In genomic region chr1:165563551-165563950, GRCh38 we compare ENCODE assay signal across 39 cellular contexts. TPM values are rescaled to one million over a fixed set of nuclear protein-coding genes. Genes with fewer than 3 reads are reported as not detected.
"Had no signal": no experiment of that assay in that cellular context is flagged by ENCODE, and none has a peak within 500 bp of the region (broad histone marks: within the 10 kb centered on the region; RNA-seq: fewer than 3 reads in every experiment).

No MANE protein-coding gene starts in this region.

- H3K36me3 ChIP-seq: adrenal gland, ascending aorta, brain microvascular endothelial cell, breast epithelium, cardiac muscle cell had no signal

- H3K27ac ChIP-seq: adrenal gland, ascending aorta, body of pancreas, brain microvascular endothelial cell, breast epithelium, cardiac muscle cell had no signal

- DNase-seq: activated effector memory CD4-positive, alpha-beta T cell treated with anti-CD3 and anti-CD28 coated beads, Interleukin-2, amount 50 U/mL, for 16 hours; activated effector memory CD4-positive, alpha-beta T cell treated with Interleukin-2 at 50 U/mL for 16 hours; activated gamma-delta T cell; activated gamma-delta T cell treated with Interleukin-2 at 50 U/mL for 16 hours; activated naive CD4-positive, alpha-beta T cell; activated naive CD4-positive, alpha-beta T cell treated with anti-CD3 and anti-CD28 coated beads for 36 hours; activated naive CD4-positive, alpha-beta T cell treated with anti-CD3 and anti-CD28 coated beads, Interleukin-2, amount 10 ng/mL, durations not matched to agents 7 days and 5 days; activated naive CD4-positive, alpha-beta T cell treated with anti-CD3 and anti-CD28 coated beads, Interleukin-2, amount 50 U/mL, for 16 hours; activated naive CD4-positive, alpha-beta T cell treated with Interleukin-2 at 50 U/mL for 16 hours; activated naive CD8-positive, alpha-beta T cell treated with anti-CD3 and anti-CD28 coated beads for 36 hours; activated naive CD8-positive, alpha-beta T cell treated with anti-CD3 and anti-CD28 coated beads, Interleukin-2, amount 10 ng/mL, durations not matched to agents 7 days and 5 days; activated naive CD8-positive, alpha-beta T cell treated with anti-CD3 and anti-CD28 coated beads, Interleukin-2, amount 50 U/mL, for 24 hours; activated T-cell treated with anti-CD3 and anti-CD28 coated beads, Interleukin-2, amount 50 U/mL, for 1 hour; activated T-cell treated with anti-CD3 and anti-CD28 coated beads, Interleukin-2, amount 50 U/mL, for 24 hours; activated T-cell treated with anti-CD3 and anti-CD28 coated beads, Interleukin-2, amount 50 U/mL, for 4 hours; activated T-cell treated with anti-CD3 and anti-CD28 coated beads, Interleukin-2, amount 50 U/mL, for 48 hours; activated T-cell treated with anti-CD3 and anti-CD28 coated beads, Interleukin-2, amount 50 U/mL, for 72 hours; adrenal gland; amniotic stem cell; amygdala; anterior cingulate cortex; aorta; body of pancreas; brain microvascular endothelial cell; caudate nucleus; central memory CD4-positive, alpha-beta T cell; cerebellar nuclear complex had no signal

- H3K4me3 ChIP-seq: adrenal gland, ascending aorta, body of pancreas, breast epithelium, cardiac muscle cell had no signal

- H3K27me3 ChIP-seq: adrenal gland, ascending aorta, body of pancreas, brain microvascular endothelial cell, breast epithelium, cardiac muscle cell had no signal

- H3K9me3 ChIP-seq: adrenal gland, ascending aorta, body of pancreas, breast epithelium had no signal

- H3K4me1 ChIP-seq: adrenal gland, ascending aorta, body of pancreas, breast epithelium had no signal

RNA-seq across cellular contexts. Expression of gene LRRC52, which starts 19.8 kb away (rescaled TPM):
- total RNA-seq: activated naive CD4-positive, alpha-beta T cell treated with anti-CD3 and anti-CD28 coated beads for 36 hours; activated naive CD4-positive, alpha-beta T cell treated with anti-CD3 and anti-CD28 coated beads, Interleukin-2, amount 50 U/mL, for 72 hours; activated naive CD8-positive, alpha-beta T cell treated with anti-CD3 and anti-CD28 coated beads for 36 hours; activated naive CD8-positive, alpha-beta T cell treated with anti-CD3 and anti-CD28 coated beads, Interleukin-2, amount 10 ng/mL, durations not matched to agents 7 days and 5 days; activated T-cell treated with anti-CD3 and anti-CD28 coated beads, Interleukin-2, amount 50 U/mL, for 4 hours; activated T-cell treated with anti-CD3 and anti-CD28 coated beads, Interleukin-2, amount 50 U/mL, for 72 hours; activated T-helper 1 cell treated with anti-CD3 and anti-CD28 coated beads, Interleukin-12 subunit alpha, Interleukin-12 subunit beta, Interleukin-2, Interleukin-4 antibody, amounts not matched to agents 30 ng/mL and 10 ng/mL and 1 ng/mL, durations not matched to agents 14 hours and 24 hours and 36 hours; activated T-helper 17 cell treated with anti-CD3 and anti-CD28 coated beads, Interleukin-2, amount 50 U/mL, for 72 hours; activated T-helper 2 cell treated with anti-CD3 and anti-CD28 coated beads, Interferon-gamma antibody, Interleukin-2, Interleukin-4, amounts not matched to agents 10 μg/mL and 5 μg/mL and 100 μg/mL, durations not matched to agents 14 hours and 24 hours and 36 hours; adrenal gland; aorta; ascending aorta; astrocyte; body of pancreas; breast epithelium; bronchial epithelial cell; cardiac septum; cerebellum; chondrocyte had no signal
